10 cellular contexts compared by ENCODE assay signal in the genomic region with DNA sequence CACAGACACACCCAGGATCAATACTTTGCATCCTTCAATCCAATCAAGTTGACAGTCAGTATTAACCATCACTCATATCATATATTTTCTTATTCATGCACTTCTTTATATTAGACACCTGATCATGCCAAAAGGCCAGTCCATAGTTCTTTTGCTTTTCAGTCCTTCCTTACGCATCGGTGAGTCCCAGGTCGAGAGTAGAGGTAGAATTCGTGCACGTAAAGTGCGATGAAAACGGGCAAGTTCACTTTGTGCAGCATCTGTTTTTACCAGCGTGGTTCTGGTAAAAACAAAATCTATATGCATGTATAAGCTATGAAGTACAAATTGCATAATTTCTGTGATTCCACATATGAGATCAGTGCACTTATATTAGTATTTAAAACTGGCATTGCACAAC.
DNase-seq lines count a peak whose midpoint lies in the region; ATAC-seq and TF ChIP-seq lines count a peak whose summit lies in the region.
"Had no signal": no experiment of that assay in that cellular context is flagged by ENCODE, and none has a peak within 500 bp of the region (broad histone marks: within the 10 kb centered on the region; RNA-seq: fewer than 3 reads in every experiment).

No MANE protein-coding gene starts in this region.

- peak overlapping the region; percentile 93 for H3K27ac Mint-ChIP-seq in activated T-cell treated with anti-CD3 and anti-CD28 coated beads, Interleukin-2, amount 50 U/mL, for 24 hours
- peak overlapping the region; percentile 96 for H3K27ac Mint-ChIP-seq in stimulated activated memory B cell treated with anti-CD40 and anti-IgM and Interleukin-4, amounts not matched to agents 10 μg/mL and 1 μg/mL and 100 μg/mL, for 72 hours

- H3K27me3 Mint-ChIP-seq in activated T-cell treated with anti-CD3 and anti-CD28 coated beads, Interleukin-2, amount 50 U/mL, for 24 hours = no peaks in the 10 kb centered on the region
- no peaks in the 10 kb centered on the region for H3K27me3 Mint-ChIP-seq in stimulated activated memory B cell treated with anti-CD40 and anti-IgM and Interleukin-4, amounts not matched to agents 10 μg/mL and 1 μg/mL and 100 μg/mL, for 72 hours

- no peak for DNase-seq in activated T-cell treated with anti-CD3 and anti-CD28 coated beads, Interleukin-2, amount 50 U/mL, for 24 hours
- no peak for DNase-seq in activated T-cell treated with anti-CD3 and anti-CD28 coated beads for 4 hours
- DNase-seq in foreskin fibroblast = no peak
- no peak for DNase-seq in NCI-H1092 treated with DMSO at 0.1 percent for 48 hours (lab: John Stamatoyannopoulos, UW)
- DNase-seq: amygdala, GOT3 had no signal

- H3K9me3 Mint-ChIP-seq in activated T-cell treated with anti-CD3 and anti-CD28 coated beads, Interleukin-2, amount 50 U/mL, for 24 hours = no peaks in the 10 kb centered on the region
- H3K9me3 Mint-ChIP-seq in stimulated activated memory B cell treated with anti-CD40 and anti-IgM and Interleukin-4, amounts not matched to agents 10 μg/mL and 1 μg/mL and 100 μg/mL, for 72 hours = no peaks in the 10 kb centered on the region

- H3K4me3 ChIP-seq in WI38 (ENCODE audit: low read depth, low read length) (peak overlapping the region; percentile 94), foreskin fibroblast (ENCODE audit: low read depth in 1 of 2, low read length in 2 of 2) (peak overlapping the region; percentile 58 to 77)

- H3K4me1 Mint-ChIP-seq in activated T-cell treated with anti-CD3 and anti-CD28 coated beads, Interleukin-2, amount 50 U/mL, for 24 hours (ENCODE audit: low read depth) = peaks cover 20% of the 10 kb centered on the region
- peaks cover 11% of the 10 kb centered on the region for H3K4me1 Mint-ChIP-seq in stimulated activated memory B cell treated with anti-CD40 and anti-IgM and Interleukin-4, amounts not matched to agents 10 μg/mL and 1 μg/mL and 100 μg/mL, for 72 hours

- no peak for TF ChIP-seq CTCF in WI38 (IDR thresholded peaks at IDR 0.05; ENCODE audit: low read depth, low read length)
- no peak for TF ChIP-seq CTCF in foreskin fibroblast (IDR thresholded peaks at IDR 0.05; ENCODE audit: low read depth, low read length)

- peaks cover 34% of the 10 kb centered on the region for H3K36me3 Mint-ChIP-seq in activated T-cell treated with anti-CD3 and anti-CD28 coated beads, Interleukin-2, amount 50 U/mL, for 24 hours (ENCODE audit: low read depth)
- H3K36me3 Mint-ChIP-seq in stimulated activated memory B cell treated with anti-CD40 and anti-IgM and Interleukin-4, amounts not matched to agents 10 μg/mL and 1 μg/mL and 100 μg/mL, for 72 hours = no peaks in the 10 kb centered on the region

- no peak for ATAC-seq in stimulated activated memory B cell treated with anti-CD40 and anti-IgM and Interleukin-4, amounts not matched to agents 10 μg/mL and 1 μg/mL and 100 μg/mL, for 72 hours
- ATAC-seq in HG03469 (IDR thresholded peaks at IDR 0.05; ENCODE audit: unreplicated experiment) (no peak), GM21526 (IDR thresholded peaks at IDR 0.05; ENCODE audit: low FRiP score, unreplicated experiment) (no peak)

- H3K4me3 Mint-ChIP-seq in activated T-cell treated with anti-CD3 and anti-CD28 coated beads, Interleukin-2, amount 50 U/mL, for 24 hours = peak overlapping the region; percentile 88
- H3K4me3 Mint-ChIP-seq in stimulated activated memory B cell treated with anti-CD40 and anti-IgM and Interleukin-4, amounts not matched to agents 10 μg/mL and 1 μg/mL and 100 μg/mL, for 72 hours = peak overlapping the region; percentile 96
